In the genomic region with DNA sequence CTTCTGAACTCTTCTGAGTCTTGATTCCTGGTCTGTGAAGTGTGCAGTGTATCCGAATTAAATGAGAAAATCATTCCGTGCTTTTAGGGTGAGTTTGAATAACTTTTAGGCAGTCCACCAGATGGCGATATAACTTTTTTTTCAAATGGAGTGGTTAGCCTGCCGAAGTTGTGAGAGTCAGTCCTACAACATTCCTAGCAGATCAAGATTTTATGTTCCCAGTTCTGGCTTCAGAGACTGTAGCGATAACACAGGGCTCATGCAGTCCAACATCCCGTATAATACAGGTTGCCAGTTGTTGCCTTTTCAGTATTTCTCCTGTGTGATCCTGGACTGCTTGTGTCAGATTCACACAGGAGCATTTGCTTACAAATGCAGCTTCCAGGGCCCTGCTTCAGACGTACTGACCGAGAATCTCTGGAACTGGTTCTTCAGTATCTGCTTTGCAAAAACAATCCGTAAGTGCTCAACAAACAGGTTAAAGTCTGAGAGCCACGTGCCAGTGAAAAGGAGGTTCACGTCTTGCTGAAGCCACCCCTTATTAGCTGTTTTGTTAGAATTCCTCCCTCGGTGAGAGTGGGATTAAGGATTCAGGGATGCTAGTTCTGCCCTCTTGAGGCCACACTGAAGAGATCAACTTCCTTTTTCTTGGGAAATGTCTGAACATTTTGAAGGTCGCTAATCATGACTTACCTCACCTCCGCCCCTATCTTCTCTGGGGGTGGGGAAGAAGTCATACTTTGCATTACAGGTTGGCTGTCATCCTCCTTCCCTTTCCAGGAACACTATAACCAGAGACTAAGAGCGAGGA, we compare ENCODE assay signal across 1 cellular context.
TF ChIP-seq lines count a peak whose summit lies in the region.

No MANE protein-coding gene starts in this region.

TF ChIP-seq in endothelial cell of umbilical vein, 7 proteins besides CTCF, POLR2A, EP300 and RAD21:
- TF ChIP-seq MYC (IDR thresholded peaks at IDR 0.05; ENCODE audit: low read depth, low read length) (no peak), POLR2AphosphoS5 (IDR thresholded peaks at IDR 0.05; ENCODE audit: insufficient read depth, low read depth, low read length) (no peak), GATA2 (IDR thresholded peaks at IDR 0.05; ENCODE audit: insufficient read depth, insufficient read length, low read depth, low read length) (no peak), JUN (IDR thresholded peaks at IDR 0.05; ENCODE audit: borderline replicate concordance, insufficient read depth, insufficient read length, low read depth) (no peak), FOS (IDR thresholded peaks at IDR 0.05; ENCODE audit: borderline replicate concordance, insufficient read depth, low read length) (no peak), EZH2 (IDR thresholded peaks at IDR 0.05; ENCODE audit: borderline replicate concordance, low read depth, low read length, severe bottlenecking) (no peak)
- TF ChIP-seq, protein P1, sequence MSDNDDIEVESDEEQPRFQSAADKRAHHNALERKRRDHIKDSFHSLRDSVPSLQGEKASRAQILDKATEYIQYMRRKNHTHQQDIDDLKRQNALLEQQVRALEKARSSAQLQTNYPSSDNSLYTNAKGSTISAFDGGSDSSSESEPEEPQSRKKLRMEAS (IDR thresholded peaks at IDR 0.05; ENCODE audit: insufficient read depth, insufficient read length), result no peak
